ENCODE assay signal across 7 cellular contexts in the genomic region with DNA sequence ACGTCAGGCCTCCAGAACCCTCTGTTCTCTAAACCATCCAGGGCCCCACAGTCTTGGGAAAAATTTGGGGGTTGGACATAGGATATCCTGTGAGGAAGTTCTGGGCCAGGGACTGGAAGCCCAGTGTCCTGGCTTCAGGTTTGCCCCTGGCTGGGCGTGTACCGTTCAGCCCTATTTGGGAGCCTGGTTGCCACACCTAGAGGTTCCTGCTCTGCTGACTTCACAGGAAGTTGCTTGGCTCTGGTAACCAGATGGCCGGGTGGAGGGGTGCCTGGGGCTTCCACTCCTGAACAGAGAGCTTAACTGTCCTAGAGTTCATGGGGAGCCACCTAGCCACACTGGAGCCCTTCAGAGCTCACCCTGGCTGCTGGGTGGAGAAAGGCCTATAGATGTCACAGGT. TPM values are rescaled to one million over a fixed set of nuclear protein-coding genes. Genes with fewer than 3 reads are reported as not detected.
DNase-seq lines count a peak whose midpoint lies in the region; ATAC-seq and TF ChIP-seq lines count a peak whose summit lies in the region.

No MANE protein-coding gene starts in this region.

- H3K4me3 Mint-ChIP-seq in T-cell, result peak overlapping the region; percentile 81 to 83 (median 83)

- peaks cover 10% of the 10 kb centered on the region for H3K4me1 ChIP-seq in HAP-1
- no peaks in the 10 kb centered on the region for H3K4me1 ChIP-seq in rectal smooth muscle tissue (ENCODE audit: control insufficient read depth, insufficient read depth, low read length)

- H3K4me3 ChIP-seq in HAP-1, result peak overlapping the region; percentile 82
- peak overlapping the region; percentile 52 for H3K4me3 ChIP-seq in fibroblast of mammary gland (ENCODE audit: control insufficient read depth, low read depth, low read length)
- H3K4me3 ChIP-seq in rectal smooth muscle tissue (ENCODE audit: low read length), result peak overlapping the region; percentile 70

- no peaks in the 10 kb centered on the region for H3K9me3 ChIP-seq in HAP-1

- peak overlapping the region; percentile 82 to 90 for H3K27ac Mint-ChIP-seq in T-cell

- CTCF ChIA-PET in T-cell (lab: Charles Lee), result no interaction called here

- H3K36me3 Mint-ChIP-seq in T-cell, result no peaks in the 10 kb centered on the region

- peaks cover 13 to 23% (median 16%) of the 10 kb centered on the region in 3 donors for H3K4me1 Mint-ChIP-seq in T-cell

- TF ChIP-seq CTCF in fibroblast of mammary gland (conservative IDR thresholded peaks at IDR 0.05; ENCODE audit: control insufficient read depth, insufficient read depth, low read depth, low read length), result no peak

- no peaks in the 10 kb centered on the region for H3K27me3 ChIP-seq in HAP-1 (ENCODE audit: low read depth)
- H3K27me3 ChIP-seq in rectal smooth muscle tissue (ENCODE audit: control insufficient read depth, insufficient read depth, low read length), result peaks cover 2% of the 10 kb centered on the region

- H3K9ac ChIP-seq in rectal smooth muscle tissue (ENCODE audit: low read length), result no peak overlapping the region

- H3K27me3 Mint-ChIP-seq in T-cell, result no peaks in the 10 kb centered on the region

- DNase-seq in HAP-1 (ENCODE audit: low spot score in 2 of 2) (no peak), T-cell (peak in 10 of 34 experiments; percentile 16 to 47 (median 28)), fibroblast of mammary gland (ENCODE audit: low read depth) (no peak), T1000 (lab: John Stamatoyannopoulos, UW) (no peak), AG08396 (ENCODE audit: low spot score) (no peak)

- peak overlapping the region; percentile 85 for H3K27ac ChIP-seq in rectal smooth muscle tissue (ENCODE audit: low read depth, low read length)

- in situ Hi-C loops in HAP-1 (cut with MboI; ENCODE audit: low sequenced_read_pairs), result no loop called here

- POLR2A ChIA-PET in T-cell (lab: Charles Lee), result interaction anchor here in 1 of 2 donors (0.6 to 0.9 kb wide), 3 partner anchors 42 to 657 kb away, joined by 3 to 4 read pairs (median 3); no protein-coding TSS in a partner anchor

- peak; percentile 53 to 62 (median 61) for ATAC-seq in T-cell (replicated peaks in 1 of 4)
- ATAC-seq in GM19452 (IDR thresholded peaks at IDR 0.05; ENCODE audit: unreplicated experiment), result no peak

- H3K9me3 Mint-ChIP-seq in T-cell, result no peaks in the 10 kb centered on the region

- peaks cover 27% of the 10 kb centered on the region for H3K36me3 ChIP-seq in HAP-1 (replicated peaks)
- H3K36me3 ChIP-seq in rectal smooth muscle tissue (ENCODE audit: control insufficient read depth, insufficient read depth, low read length), result no peaks in the 10 kb centered on the region

RNA-seq across cellular contexts. Expression of a gene that starts 1.1 kb away (rescaled TPM):
- 100 to 1,000 TPM in 3 of 5 donors, 10 to 100 TPM in 2; 89.8 to 144 (median 129) TPM for total RNA-seq in T-cell

RNA-seq across cellular contexts. Expression of a gene that starts 3.4 kb away (rescaled TPM):
- total RNA-seq in T-cell, result 10 to 100 TPM; 22.6 to 31.3 (median 25.5) TPM

RNA-seq across cellular contexts. Expression of a gene that starts 14.3 kb away (rescaled TPM):
- total RNA-seq in T-cell, result 1,000 to 10,000 TPM; 5,175 to 6,006 (median 5,765) TPM

RNA-seq across cellular contexts. Expression of a gene that starts 16.0 kb away (rescaled TPM):
- 10 to 100 TPM; 37.9 to 56.8 (median 53.6) TPM for total RNA-seq in T-cell

RNA-seq across cellular contexts. Expression of a gene that starts 24.5 kb away (rescaled TPM):
- total RNA-seq in T-cell, result 100 to 1,000 TPM; 117 to 208 (median 182) TPM
